In the genomic region with DNA sequence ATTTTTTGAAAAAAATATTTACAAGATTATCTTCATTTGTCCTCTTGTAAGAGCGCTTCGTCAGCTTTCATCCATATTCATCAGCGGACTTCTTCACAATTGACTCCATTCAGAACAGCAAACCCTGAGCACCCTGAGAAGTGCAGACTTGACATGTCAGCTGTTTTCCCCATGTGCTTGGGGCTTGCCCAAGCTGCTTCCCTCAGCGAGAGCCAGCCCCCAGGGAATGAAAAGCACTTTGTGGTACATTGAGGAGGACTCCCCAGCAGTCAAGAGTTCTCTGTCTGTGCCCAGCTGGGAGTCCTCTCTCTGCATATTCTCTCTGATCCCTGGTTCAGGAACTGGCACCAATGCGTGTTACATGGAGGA, we compare ENCODE assay signal across 1 cellular context.
TF ChIP-seq lines count a peak whose summit lies in the region.

No MANE protein-coding gene starts in this region.

TF ChIP-seq in GM23338, 12 proteins besides CTCF, POLR2A, EP300 and RAD21 (continued from another document):
- TF ChIP-seq, protein P1, sequence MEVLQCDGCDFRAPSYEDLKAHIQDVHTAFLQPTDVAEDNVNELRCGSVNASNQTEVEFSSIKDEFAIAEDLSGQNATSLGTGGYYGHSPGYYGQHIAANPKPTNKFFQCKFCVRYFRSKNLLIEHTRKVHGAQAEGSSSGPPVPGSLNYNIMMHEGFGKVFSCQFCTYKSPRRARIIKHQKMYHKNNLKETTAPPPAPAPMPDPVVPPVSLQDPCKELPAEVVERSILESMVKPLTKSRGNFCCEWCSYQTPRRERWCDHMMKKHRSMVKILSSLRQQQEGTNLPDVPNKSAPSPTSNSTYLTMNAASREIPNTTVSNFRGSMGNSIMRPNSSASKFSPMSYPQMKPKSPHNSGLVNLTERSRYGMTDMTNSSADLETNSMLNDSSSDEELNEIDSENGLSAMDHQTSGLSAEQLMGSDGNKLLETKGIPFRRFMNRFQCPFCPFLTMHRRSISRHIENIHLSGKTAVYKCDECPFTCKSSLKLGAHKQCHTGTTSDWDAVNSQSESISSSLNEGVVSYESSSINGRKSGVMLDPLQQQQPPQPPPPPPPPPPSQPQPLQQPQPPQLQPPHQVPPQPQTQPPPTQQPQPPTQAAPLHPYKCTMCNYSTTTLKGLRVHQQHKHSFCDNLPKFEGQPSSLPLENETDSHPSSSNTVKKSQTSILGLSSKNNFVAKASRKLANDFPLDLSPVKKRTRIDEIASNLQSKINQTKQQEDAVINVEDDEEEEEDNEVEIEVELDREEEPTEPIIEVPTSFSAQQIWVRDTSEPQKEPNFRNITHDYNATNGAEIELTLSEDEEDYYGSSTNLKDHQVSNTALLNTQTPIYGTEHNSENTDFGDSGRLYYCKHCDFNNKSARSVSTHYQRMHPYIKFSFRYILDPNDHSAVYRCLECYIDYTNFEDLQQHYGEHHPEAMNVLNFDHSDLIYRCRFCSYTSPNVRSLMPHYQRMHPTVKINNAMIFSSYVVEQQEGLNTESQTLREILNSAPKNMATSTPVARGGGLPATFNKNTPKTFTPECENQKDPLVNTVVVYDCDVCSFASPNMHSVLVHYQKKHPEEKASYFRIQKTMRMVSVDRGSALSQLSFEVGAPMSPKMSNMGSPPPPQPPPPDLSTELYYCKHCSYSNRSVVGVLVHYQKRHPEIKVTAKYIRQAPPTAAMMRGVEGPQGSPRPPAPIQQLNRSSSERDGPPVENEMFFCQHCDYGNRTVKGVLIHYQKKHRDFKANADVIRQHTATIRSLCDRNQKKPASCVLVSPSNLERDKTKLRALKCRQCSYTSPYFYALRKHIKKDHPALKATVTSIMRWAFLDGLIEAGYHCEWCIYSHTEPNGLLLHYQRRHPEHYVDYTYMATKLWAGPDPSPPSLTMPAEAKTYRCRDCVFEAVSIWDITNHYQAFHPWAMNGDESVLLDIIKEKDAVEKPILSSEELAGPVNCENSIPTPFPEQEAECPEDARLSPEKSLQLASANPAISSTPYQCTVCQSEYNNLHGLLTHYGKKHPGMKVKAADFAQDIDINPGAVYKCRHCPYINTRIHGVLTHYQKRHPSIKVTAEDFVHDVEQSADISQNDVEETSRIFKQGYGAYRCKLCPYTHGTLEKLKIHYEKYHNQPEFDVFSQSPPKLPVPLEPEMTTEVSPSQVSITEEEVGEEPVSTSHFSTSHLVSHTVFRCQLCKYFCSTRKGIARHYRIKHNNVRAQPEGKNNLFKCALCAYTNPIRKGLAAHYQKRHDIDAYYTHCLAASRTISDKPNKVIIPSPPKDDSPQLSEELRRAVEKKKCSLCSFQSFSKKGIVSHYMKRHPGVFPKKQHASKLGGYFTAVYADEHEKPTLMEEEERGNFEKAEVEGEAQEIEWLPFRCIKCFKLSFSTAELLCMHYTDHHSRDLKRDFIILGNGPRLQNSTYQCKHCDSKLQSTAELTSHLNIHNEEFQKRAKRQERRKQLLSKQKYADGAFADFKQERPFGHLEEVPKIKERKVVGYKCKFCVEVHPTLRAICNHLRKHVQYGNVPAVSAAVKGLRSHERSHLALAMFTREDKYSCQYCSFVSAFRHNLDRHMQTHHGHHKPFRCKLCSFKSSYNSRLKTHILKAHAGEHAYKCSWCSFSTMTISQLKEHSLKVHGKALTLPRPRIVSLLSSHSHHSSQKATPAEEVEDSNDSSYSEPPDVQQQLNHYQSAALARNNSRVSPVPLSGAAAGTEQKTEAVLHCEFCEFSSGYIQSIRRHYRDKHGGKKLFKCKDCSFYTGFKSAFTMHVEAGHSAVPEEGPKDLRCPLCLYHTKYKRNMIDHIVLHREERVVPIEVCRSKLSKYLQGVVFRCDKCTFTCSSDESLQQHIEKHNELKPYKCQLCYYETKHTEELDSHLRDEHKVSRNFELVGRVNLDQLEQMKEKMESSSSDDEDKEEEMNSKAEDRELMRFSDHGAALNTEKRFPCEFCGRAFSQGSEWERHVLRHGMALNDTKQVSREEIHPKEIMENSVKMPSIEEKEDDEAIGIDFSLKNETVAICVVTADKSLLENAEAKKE (CRISPR knock-in tag; IDR thresholded peaks at IDR 0.05) = no peak
- no peak for TF ChIP-seq EZH2 (IDR thresholded peaks at IDR 0.05; ENCODE audit: low read depth, unreplicated experiment)
- no peak for TF ChIP-seq NANOG (IDR thresholded peaks at IDR 0.05; ENCODE audit: borderline replicate concordance)
- TF ChIP-seq, protein P2, sequence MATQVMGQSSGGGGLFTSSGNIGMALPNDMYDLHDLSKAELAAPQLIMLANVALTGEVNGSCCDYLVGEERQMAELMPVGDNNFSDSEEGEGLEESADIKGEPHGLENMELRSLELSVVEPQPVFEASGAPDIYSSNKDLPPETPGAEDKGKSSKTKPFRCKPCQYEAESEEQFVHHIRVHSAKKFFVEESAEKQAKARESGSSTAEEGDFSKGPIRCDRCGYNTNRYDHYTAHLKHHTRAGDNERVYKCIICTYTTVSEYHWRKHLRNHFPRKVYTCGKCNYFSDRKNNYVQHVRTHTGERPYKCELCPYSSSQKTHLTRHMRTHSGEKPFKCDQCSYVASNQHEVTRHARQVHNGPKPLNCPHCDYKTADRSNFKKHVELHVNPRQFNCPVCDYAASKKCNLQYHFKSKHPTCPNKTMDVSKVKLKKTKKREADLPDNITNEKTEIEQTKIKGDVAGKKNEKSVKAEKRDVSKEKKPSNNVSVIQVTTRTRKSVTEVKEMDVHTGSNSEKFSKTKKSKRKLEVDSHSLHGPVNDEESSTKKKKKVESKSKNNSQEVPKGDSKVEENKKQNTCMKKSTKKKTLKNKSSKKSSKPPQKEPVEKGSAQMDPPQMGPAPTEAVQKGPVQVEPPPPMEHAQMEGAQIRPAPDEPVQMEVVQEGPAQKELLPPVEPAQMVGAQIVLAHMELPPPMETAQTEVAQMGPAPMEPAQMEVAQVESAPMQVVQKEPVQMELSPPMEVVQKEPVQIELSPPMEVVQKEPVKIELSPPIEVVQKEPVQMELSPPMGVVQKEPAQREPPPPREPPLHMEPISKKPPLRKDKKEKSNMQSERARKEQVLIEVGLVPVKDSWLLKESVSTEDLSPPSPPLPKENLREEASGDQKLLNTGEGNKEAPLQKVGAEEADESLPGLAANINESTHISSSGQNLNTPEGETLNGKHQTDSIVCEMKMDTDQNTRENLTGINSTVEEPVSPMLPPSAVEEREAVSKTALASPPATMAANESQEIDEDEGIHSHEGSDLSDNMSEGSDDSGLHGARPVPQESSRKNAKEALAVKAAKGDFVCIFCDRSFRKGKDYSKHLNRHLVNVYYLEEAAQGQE (IDR thresholded peaks at IDR 0.05; ENCODE audit: unreplicated experiment) = no peak
- TF ChIP-seq POLR2AphosphoS5 (IDR thresholded peaks at IDR 0.05; ENCODE audit: low read depth) = no peak
- TF ChIP-seq, protein P3, sequence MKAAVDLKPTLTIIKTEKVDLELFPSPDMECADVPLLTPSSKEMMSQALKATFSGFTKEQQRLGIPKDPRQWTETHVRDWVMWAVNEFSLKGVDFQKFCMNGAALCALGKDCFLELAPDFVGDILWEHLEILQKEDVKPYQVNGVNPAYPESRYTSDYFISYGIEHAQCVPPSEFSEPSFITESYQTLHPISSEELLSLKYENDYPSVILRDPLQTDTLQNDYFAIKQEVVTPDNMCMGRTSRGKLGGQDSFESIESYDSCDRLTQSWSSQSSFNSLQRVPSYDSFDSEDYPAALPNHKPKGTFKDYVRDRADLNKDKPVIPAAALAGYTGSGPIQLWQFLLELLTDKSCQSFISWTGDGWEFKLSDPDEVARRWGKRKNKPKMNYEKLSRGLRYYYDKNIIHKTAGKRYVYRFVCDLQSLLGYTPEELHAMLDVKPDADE (IDR thresholded peaks at IDR 0.05) = no peak
- no peak for TF ChIP-seq JUNB (IDR thresholded peaks at IDR 0.05; ENCODE audit: unreplicated experiment)
- TF ChIP-seq CREB1 (CRISPR knock-in tag; IDR thresholded peaks at IDR 0.05; ENCODE audit: low read depth) = no peak
- TF ChIP-seq STAT1 (IDR thresholded peaks at IDR 0.05; ENCODE audit: unreplicated experiment) = no peak
- TF ChIP-seq EZH2phosphoT487 (IDR thresholded peaks at IDR 0.05; ENCODE audit: unreplicated experiment) = no peak
- no peak for TF ChIP-seq ZNF114 (CRISPR knock-in tag; IDR thresholded peaks at IDR 0.05)
TF ChIP-seq in GM23338: peak in this region for 0.
